Comparison of ENCODE assay signal across 16 cellular contexts in the genomic region with DNA sequence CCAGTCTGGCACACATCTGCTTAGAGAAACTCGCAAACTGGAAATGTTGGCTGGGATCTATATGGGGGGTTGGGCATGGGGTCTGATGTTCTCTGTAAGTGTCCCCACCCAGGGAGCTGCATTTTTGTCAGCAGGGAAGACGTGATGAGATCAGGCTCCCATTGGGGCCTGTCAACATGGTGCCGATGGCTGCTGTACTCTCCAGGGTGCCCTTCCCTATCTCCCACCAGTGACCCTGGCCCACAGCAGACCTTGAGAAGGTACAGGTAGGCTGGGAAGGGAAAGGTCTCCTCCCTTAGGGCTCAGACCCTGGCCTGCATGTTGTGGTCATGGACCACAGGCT.
DNase-seq lines count a peak whose midpoint lies in the region; ATAC-seq, FAIRE-seq and TF ChIP-seq lines count a peak whose summit lies in the region.
"Had no signal": no experiment of that assay in that cellular context is flagged by ENCODE, and none has a peak within 500 bp of the region (broad histone marks: within the 10 kb centered on the region; RNA-seq: fewer than 3 reads in every experiment).

No MANE protein-coding gene starts in this region.

- no peak overlapping the region for H3K4me3 Mint-ChIP-seq in astrocyte (ENCODE audit: unreplicated experiment)
- H3K4me3 Mint-ChIP-seq in activated T-cell treated with anti-CD3 and anti-CD28 coated beads, Interleukin-2, amount 50 U/mL, for 72 hours = no peak overlapping the region
- no peak overlapping the region for H3K4me3 Mint-ChIP-seq in activated T-helper 17 cell treated with anti-CD3 and anti-CD28 coated beads, Interleukin-2, amount 50 U/mL, for 72 hours
- H3K4me3 Mint-ChIP-seq: neural crest cell; T-helper 1 cell treated with Interleukin-12 subunit alpha and Interleukin-12 subunit beta and Interleukin-4 antibody, amounts not matched to agents 30 μg/mL and 1 μg/mL, for 36 hours; WTC11 had no signal

- H2AFZ ChIP-seq in HCT116 (ENCODE audit: low read depth, low read length, poor library complexity, severe bottlenecking) (no peak overlapping the region), astrocyte (ENCODE audit: low read depth, low read length) (peak overlapping the region; percentile 88), mesenchymal stem cell (ENCODE audit: low read depth, low read length) (no peak overlapping the region)

- H2BK120ac ChIP-seq in mesenchymal stem cell (ENCODE audit: low read depth, low read length) = peak overlapping the region; percentile 84

- no peak overlapping the region for H3K27ac ChIP-seq in HCT116 (ENCODE audit: low read depth, low read length)
- peak overlapping the region; percentile 89 for H3K27ac ChIP-seq in astrocyte (ENCODE audit: low read depth, low read length)
- no peak overlapping the region for H3K27ac ChIP-seq in mesenchymal stem cell (ENCODE audit: low read length, poor library complexity, severe bottlenecking)
- peak overlapping the region in 4 of 5 donors; percentile 62 to 84 (median 79) for H3K27ac ChIP-seq in stomach

- peaks cover 13% of the 10 kb centered on the region for H3K4me1 Mint-ChIP-seq in astrocyte (ENCODE audit: low read depth, unreplicated experiment)
- peaks cover 10% of the 10 kb centered on the region for H3K4me1 Mint-ChIP-seq in activated T-cell treated with anti-CD3 and anti-CD28 coated beads, Interleukin-2, amount 50 U/mL, for 72 hours (ENCODE audit: low read depth)
- H3K4me1 Mint-ChIP-seq in activated T-helper 17 cell treated with anti-CD3 and anti-CD28 coated beads, Interleukin-2, amount 50 U/mL, for 72 hours = no peaks in the 10 kb centered on the region
- H3K4me1 Mint-ChIP-seq: neural crest cell had no signal

- H4K8ac ChIP-seq in mesenchymal stem cell (ENCODE audit: low read length) = peak overlapping the region; percentile 67

- H3K14ac ChIP-seq in mesenchymal stem cell (ENCODE audit: low read length in 2 of 2) = peak overlapping the region in 1 of 2 experiments; percentile 97

- TF ChIP-seq RAD21 in HCT116 (IDR thresholded peaks at IDR 0.05; ENCODE audit: low read depth) = no peak

- H3K27me3 ChIP-seq in HCT116 (ENCODE audit: insufficient read depth, low read length) = no peaks in the 10 kb centered on the region
- H3K27me3 ChIP-seq in astrocyte (ENCODE audit: insufficient read depth, low read length) = no peaks in the 10 kb centered on the region
- no peaks in the 10 kb centered on the region for H3K27me3 ChIP-seq in mesenchymal stem cell (ENCODE audit: control insufficient read depth in 1 of 2, insufficient read depth in 1 of 2, low read length in 2 of 2)
- H3K27me3 ChIP-seq in stomach = no peaks in the 10 kb centered on the region

- H3K79me1 ChIP-seq in mesenchymal stem cell (replicated peaks; ENCODE audit: low read length, poor library complexity, severe bottlenecking) = no peaks in the 10 kb centered on the region

- POLR2A ChIA-PET in HCT116 (lab: Charles Lee) = no interaction called here

- H3K4me1 ChIP-seq in HCT116 (ENCODE audit: control insufficient read depth in 1 of 2, insufficient read depth in 2 of 2, low read length in 2 of 2) (peaks cover 11 to 18% of the 10 kb centered on the region in 2 experiments), astrocyte (ENCODE audit: insufficient read depth, low read length) (peaks cover 34% of the 10 kb centered on the region), mesenchymal stem cell (ENCODE audit: control insufficient read depth, insufficient read depth, low read depth, low read length) (peaks cover 10% of the 10 kb centered on the region), stomach (peaks cover 5 to 53% (median 22%) of the 10 kb centered on the region in 4 donors)

- H3K27ac Mint-ChIP-seq in astrocyte (ENCODE audit: unreplicated experiment) = peak overlapping the region; percentile 93
- H3K27ac Mint-ChIP-seq in activated T-cell treated with anti-CD3 and anti-CD28 coated beads, Interleukin-2, amount 50 U/mL, for 72 hours = no peak overlapping the region
- H3K27ac Mint-ChIP-seq in activated T-helper 17 cell treated with anti-CD3 and anti-CD28 coated beads, Interleukin-2, amount 50 U/mL, for 72 hours = no peak overlapping the region
- H3K27ac Mint-ChIP-seq: T-helper 1 cell treated with Interleukin-12 subunit alpha and Interleukin-12 subunit beta and Interleukin-4 antibody, amounts not matched to agents 30 μg/mL and 1 μg/mL, for 36 hours; WTC11 had no signal

- H3K9me3 Mint-ChIP-seq in astrocyte (ENCODE audit: unreplicated experiment) = peaks cover 2% of the 10 kb centered on the region
- no peaks in the 10 kb centered on the region for H3K9me3 Mint-ChIP-seq in activated T-cell treated with anti-CD3 and anti-CD28 coated beads, Interleukin-2, amount 50 U/mL, for 72 hours
- H3K9me3 Mint-ChIP-seq in activated T-helper 17 cell treated with anti-CD3 and anti-CD28 coated beads, Interleukin-2, amount 50 U/mL, for 72 hours = no peaks in the 10 kb centered on the region
- H3K9me3 Mint-ChIP-seq: neural crest cell; T-helper 1 cell treated with Interleukin-12 subunit alpha and Interleukin-12 subunit beta and Interleukin-4 antibody, amounts not matched to agents 30 μg/mL and 1 μg/mL, for 36 hours; WTC11 had no signal

- H2BK15ac ChIP-seq in mesenchymal stem cell (ENCODE audit: low read depth, poor library complexity, severe bottlenecking) = peak overlapping the region; percentile 12

- TF ChIP-seq CTCF in HCT116 (IDR thresholded peaks at IDR 0.05 in 2 of 3, conservative IDR thresholded peaks at IDR 0.05 in 1 of 3; ENCODE audit: borderline replicate concordance in 1 of 3, insufficient read depth in 1 of 3, low read depth in 2 of 3, low read length in 2 of 3) (no peak), astrocyte (IDR thresholded peaks at IDR 0.05; ENCODE audit: insufficient read depth, low read depth, low read length) (no peak), stomach (IDR thresholded peaks at IDR 0.05) (no peak)

- intact Hi-C loops in HCT116 (cut with micrococcal nuclease) = no loop called here
- intact Hi-C loops in stomach (cut with DNase I; ENCODE audit: low total_unique reads) = no loop called here

- TF ChIP-seq EP300 in stomach (IDR thresholded peaks at IDR 0.05) = no peak

- RAD21 ChIA-PET in HCT116 (lab: Charles Lee; ENCODE audit: low non-redundant PET in 1 of 2, low total read pairs in 2 of 2, uncharacterized antibody in 2 of 2, unreplicated experiment in 2 of 2) = no interaction called here

- no TSS peak for BruUV-seq in HCT116 (replicated peaks; lab: Mats Ljungman, UMichigan)

- H3K9me3 ChIP-seq in HCT116 (ENCODE audit: control insufficient read depth in 1 of 2, insufficient read depth in 1 of 2, low read depth in 1 of 2, low read length in 2 of 2) = no peaks in the 10 kb centered on the region
- H3K9me3 ChIP-seq in astrocyte (ENCODE audit: insufficient read depth, low read depth, low read length) = no peaks in the 10 kb centered on the region
- no peaks in the 10 kb centered on the region for H3K9me3 ChIP-seq in mesenchymal stem cell (ENCODE audit: control insufficient read depth, low read length)
- H3K9me3 ChIP-seq in stomach = no peaks in the 10 kb centered on the region

- no peak for ATAC-seq in HCT116
- ATAC-seq in activated T-cell treated with anti-CD3 and anti-CD28 coated beads, Interleukin-2, amount 50 U/mL, for 72 hours (replicated peaks in 1 of 2) = no peak
- ATAC-seq in activated T-helper 17 cell treated with anti-CD3 and anti-CD28 coated beads, Interleukin-2, amount 50 U/mL, for 72 hours (replicated peaks) = no peak
- no peak for ATAC-seq in GM18867 (IDR thresholded peaks at IDR 0.05; ENCODE audit: unreplicated experiment)

- DNase-seq in HCT116 (ENCODE audit: low read depth, low spot score) (no peak), astrocyte (ENCODE audit: low read depth) (no peak), mesenchymal stem cell (no peak), stomach (peak; percentile 18), A172 (ENCODE audit: low spot score) (no peak)
- no peak for DNase-seq in activated T-cell treated with anti-CD3 and anti-CD28 coated beads, Interleukin-2, amount 50 U/mL, for 72 hours
- DNase-seq: effector CD8-positive, alpha-beta T cell; NCI-H2029 treated with DMSO at 0.1 percent for 48 hours; SHP77; stimulated activated naive CD4-positive, alpha-beta T cell treated with Interleukin-2 at 50 U/mL for 16 hours had no signal

- H2BK12ac ChIP-seq in mesenchymal stem cell (ENCODE audit: low read length in 2 of 2) = peak overlapping the region; percentile 76 to 100

- H3K79me2 ChIP-seq in HCT116 (ENCODE audit: insufficient read depth, low read length) = no peaks in the 10 kb centered on the region
- H3K79me2 ChIP-seq in astrocyte (ENCODE audit: insufficient read depth, low read length) = no peaks in the 10 kb centered on the region

- peak overlapping the region in 1 of 2 experiments; percentile 84 for H3K23ac ChIP-seq in mesenchymal stem cell (ENCODE audit: low read length in 2 of 2)

- peaks cover 8% of the 10 kb centered on the region for H3K27me3 Mint-ChIP-seq in astrocyte (ENCODE audit: low read depth, unreplicated experiment)
- H3K27me3 Mint-ChIP-seq in activated T-cell treated with anti-CD3 and anti-CD28 coated beads, Interleukin-2, amount 50 U/mL, for 72 hours (ENCODE audit: low read depth) = peaks cover 13% of the 10 kb centered on the region
- H3K27me3 Mint-ChIP-seq in activated T-helper 17 cell treated with anti-CD3 and anti-CD28 coated beads, Interleukin-2, amount 50 U/mL, for 72 hours = peaks cover 6% of the 10 kb centered on the region

- H3K4me2 ChIP-seq in HCT116 (ENCODE audit: low read length) (peak overlapping the region; percentile 66), astrocyte (ENCODE audit: low read length) (peak overlapping the region; percentile 82), mesenchymal stem cell (ENCODE audit: low read length, poor library complexity, severe bottlenecking) (no peak overlapping the region)

- no peaks in the 10 kb centered on the region for H3K9me2 ChIP-seq in HCT116 (ENCODE audit: insufficient read depth)

- H3K18ac ChIP-seq in mesenchymal stem cell (ENCODE audit: low read depth in 1 of 2, low read length in 2 of 2) = peak overlapping the region; percentile 99

- H4K91ac ChIP-seq in mesenchymal stem cell (ENCODE audit: low read length) = peak overlapping the region; percentile 98

- no peak overlapping the region for H2BK5ac ChIP-seq in mesenchymal stem cell (ENCODE audit: low read depth, low read length, poor library complexity, severe bottlenecking)

- no peak overlapping the region for H3K9ac ChIP-seq in HCT116 (ENCODE audit: low read length)
- H3K9ac ChIP-seq in astrocyte (ENCODE audit: low read length) = peak overlapping the region; percentile 53
- H3K9ac ChIP-seq in mesenchymal stem cell (ENCODE audit: low read length) = no peak overlapping the region

- H3K36me3 Mint-ChIP-seq in astrocyte (ENCODE audit: low read depth, unreplicated experiment) = peaks cover 3% of the 10 kb centered on the region
- H3K36me3 Mint-ChIP-seq in activated T-cell treated with anti-CD3 and anti-CD28 coated beads, Interleukin-2, amount 50 U/mL, for 72 hours (ENCODE audit: insufficient read depth in 2 of 2) = no peaks in the 10 kb centered on the region
- no peaks in the 10 kb centered on the region for H3K36me3 Mint-ChIP-seq in activated T-helper 17 cell treated with anti-CD3 and anti-CD28 coated beads, Interleukin-2, amount 50 U/mL, for 72 hours (ENCODE audit: low read depth)
- H3K36me3 Mint-ChIP-seq: WTC11 had no signal

- TF ChIP-seq POLR2A in HCT116 (IDR thresholded peaks at IDR 0.05; ENCODE audit: borderline replicate concordance, extremely low read depth, insufficient read depth, insufficient read length) (no peak), stomach (IDR thresholded peaks at IDR 0.05) (no peak)

- H3K4ac ChIP-seq in mesenchymal stem cell (ENCODE audit: low read depth in 1 of 2, low read length in 2 of 2) = peak overlapping the region; percentile 98 to 99

- H2AK5ac ChIP-seq in mesenchymal stem cell (ENCODE audit: low read length, severe bottlenecking) = peak overlapping the region; percentile 69

- H4K20me1 ChIP-seq in HCT116 (ENCODE audit: insufficient read depth) (no peaks in the 10 kb centered on the region), astrocyte (ENCODE audit: insufficient read depth, low read length) (no peaks in the 10 kb centered on the region)

- WGBS in mesenchymal stem cell = 51% methylated on average over 2 of the region's 3 CpGs
- 63 to 85% (median 78%) methylated on average over 2 to 3 of the region's 3 CpGs for WGBS in stomach, 5 donors

- H3K36me3 ChIP-seq in HCT116 (ENCODE audit: control insufficient read depth in 1 of 2, insufficient read depth in 2 of 2, low read length in 2 of 2) (no peaks in the 10 kb centered on the region), astrocyte (ENCODE audit: insufficient read depth, low read length) (no peaks in the 10 kb centered on the region), mesenchymal stem cell (ENCODE audit: control insufficient read depth in 1 of 2, insufficient read depth in 2 of 2, low read depth in 1 of 2, low read length in 2 of 2) (no peaks in the 10 kb centered on the region), stomach (no peaks in the 10 kb centered on the region)

- FAIRE-seq in astrocyte (lab: Jason Lieb, UNC) = no peak
- FAIRE-seq: GM18507 had no signal

- CTCF ChIA-PET in HCT116 (lab: Charles Lee) = no interaction called here

- H3K4me3 ChIP-seq in HCT116 (replicated peaks in 1 of 2; ENCODE audit: low read depth in 1 of 2, low read length in 2 of 2) (no peak overlapping the region), astrocyte (ENCODE audit: insufficient read depth, low read depth, low read length) (peak overlapping the region; percentile 17), mesenchymal stem cell (ENCODE audit: insufficient read depth in 1 of 2, low read depth in 1 of 2, low read length in 2 of 2) (no peak overlapping the region), stomach (no peak overlapping the region)

Comparison
In these comparisons a context has a peak if more than half of its experiments do, and no peak if none do; other contexts are left out.
1. H3K27ac ChIP-seq: peak in astrocyte (single experiment) and stomach (4 of 5); none in HCT116 (single experiment) and mesenchymal stem cell (single experiment).